Comparison of ENCODE assay signal across 8 cellular contexts in the genomic region with DNA sequence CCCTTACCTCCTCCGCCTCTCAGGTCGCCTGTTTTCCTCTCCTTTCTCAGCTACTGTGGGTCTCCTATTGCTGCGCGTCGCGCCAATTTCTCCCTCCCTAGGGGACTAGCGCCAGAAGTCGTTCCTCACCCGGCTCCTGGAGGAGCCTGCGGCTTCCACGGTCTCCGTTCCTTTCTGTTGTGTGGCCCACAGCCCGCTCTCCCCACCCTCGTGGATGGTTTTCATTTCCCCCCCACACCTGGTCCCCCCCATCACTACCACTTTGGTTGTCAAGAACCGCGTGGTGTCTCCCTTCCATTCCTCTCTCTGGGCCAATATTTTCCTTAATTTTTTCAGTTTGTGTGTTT. TPM values are rescaled to one million over a fixed set of nuclear protein-coding genes. Genes with fewer than 3 reads are reported as not detected.
A peak's percentile ranks its signal among the peaks of the same experiment; 100 is the strongest.
DNase-seq lines count a peak whose midpoint lies in the region; ATAC-seq and TF ChIP-seq lines count a peak whose summit lies in the region.

No MANE protein-coding gene starts in this region.

- in situ Hi-C loops in astrocyte of the cerebellum (cut with HindIII; ENCODE audit: low sequenced_read_pairs): no loop called here

- peaks cover 65 to 76% of the 10 kb centered on the region in 2 donors for H3K4me1 Mint-ChIP-seq in immature natural killer cell

- TF ChIP-seq CTCF in astrocyte of the cerebellum (IDR thresholded peaks at IDR 0.05; ENCODE audit: low read depth, low read length, missing control alignments): no peak

- no peaks in the 10 kb centered on the region for H3K9me3 Mint-ChIP-seq in immature natural killer cell

- H3K27ac Mint-ChIP-seq in immature natural killer cell: peak overlapping the region; percentile 94 to 98 (median 97)

- no peaks in the 10 kb centered on the region for H3K36me3 Mint-ChIP-seq in immature natural killer cell

- peak overlapping the region; percentile 98 to 99 (median 99) for H3K4me3 Mint-ChIP-seq in immature natural killer cell

- H3K27me3 Mint-ChIP-seq in immature natural killer cell (ENCODE audit: low read depth in 3 of 3): peaks cover 3 to 9% (median 5%) of the 10 kb centered on the region in 3 donors

- peak overlapping the region; percentile 80 for H3K4me3 ChIP-seq in Jurkat, Clone E6-1 (ENCODE audit: low read length)
- H3K4me3 ChIP-seq in astrocyte of the cerebellum (ENCODE audit: low read depth, low read length): peak overlapping the region; percentile 95

- DNase-seq in DMS 273 treated with DMSO at 0.1 percent for 48 hours (lab: John Stamatoyannopoulos, UW) (peak; percentile 54), DMS 273 (lab: John Stamatoyannopoulos, UW; ENCODE audit: unreplicated experiment) (no peak), astrocyte of the cerebellum (ENCODE audit: low read depth) (no peak), immature natural killer cell (no peak), HPDE6-E6E7 (ENCODE audit: extremely low spot score) (no peak)
- peak; percentile 22 for DNase-seq in Jurkat, Clone E6-1 (ENCODE audit: low read depth, low spot score)
- DNase-seq in stimulated activated CD8-positive, alpha-beta memory T cell treated with anti-CD3 and anti-CD28 coated beads, Interleukin-4, amount 100 ng/mL, for 24 hours (ENCODE audit: low read depth): peak; percentile 21

- ATAC-seq in GM21526 (IDR thresholded peaks at IDR 0.05; ENCODE audit: low FRiP score, unreplicated experiment): peak; percentile 26

RNA-seq across cellular contexts. Expression of a gene that starts 0.5 kb away (rescaled TPM):
- polyA plus RNA-seq in Jurkat, Clone E6-1 (2012; ENCODE audit: insufficient read depth, insufficient read length): 12.9 TPM
- 10 to 100 TPM; 21.8 to 30.0 (median 24.1) TPM for polyA plus RNA-seq in immature natural killer cell

RNA-seq across cellular contexts. Expression of a gene that starts 0.7 kb away (rescaled TPM):
- 17.7 TPM for polyA plus RNA-seq in Jurkat, Clone E6-1 (2012; ENCODE audit: insufficient read depth, insufficient read length)
- 10 to 100 TPM; 15.0 to 17.9 (median 15.6) TPM for polyA plus RNA-seq in immature natural killer cell

RNA-seq across cellular contexts. Expression of a gene that starts 59.7 kb away (rescaled TPM):
- polyA plus RNA-seq in Jurkat, Clone E6-1 (2012; ENCODE audit: insufficient read depth, insufficient read length): 58.6 TPM
- polyA plus RNA-seq in immature natural killer cell: 10 to 100 TPM; 48.4 to 57.5 (median 50.8) TPM

Comparison
In these comparisons a context has a peak if more than half of its experiments do, and no peak if none do; other contexts are left out.
1. DNase-seq: peak in DMS 273 treated with DMSO at 0.1 percent for 48 hours (single experiment), Jurkat, Clone E6-1 (single experiment) and stimulated activated CD8-positive, alpha-beta memory T cell treated with anti-CD3 and anti-CD28 coated beads, Interleukin-4, amount 100 ng/mL, for 24 hours (single experiment); none in DMS 273 (single experiment), astrocyte of the cerebellum (single experiment), immature natural killer cell (0 of 3) and HPDE6-E6E7 (single experiment).